ENCODE assay signal across 8 cellular contexts in genomic region chr13:79404361-79404760, GRCh38. TPM values are rescaled to one million over a fixed set of nuclear protein-coding genes. Genes with fewer than 3 reads are reported as not detected.
DNase-seq lines count a peak whose midpoint lies in the region; ATAC-seq, FAIRE-seq and TF ChIP-seq lines count a peak whose summit lies in the region.

No MANE protein-coding gene starts in this region.

- ATAC-seq in pancreas (no peak), GM21447 (IDR thresholded peaks at IDR 0.05; ENCODE audit: unreplicated experiment) (no peak)

- peaks cover 0 to 23% (median 2%) of the 10 kb centered on the region in 3 donors for H3K36me3 Mint-ChIP-seq in CD8-positive, alpha-beta memory T cell
- H3K36me3 Mint-ChIP-seq in activated T-helper 2 cell treated with anti-CD3 and anti-CD28 coated beads, Interferon-gamma antibody, Interleukin-2, Interleukin-4, amounts not matched to agents 10 μg/mL and 5 μg/mL and 100 μg/mL, durations not matched to agents 14 hours and 24 hours and 36 hours (ENCODE audit: low read depth): peaks cover 38% of the 10 kb centered on the region

- H3K9ac ChIP-seq in MM.1S (ENCODE audit: low read length): peak overlapping the region; percentile 92
- peak overlapping the region; percentile 40 for H3K9ac ChIP-seq in endocrine pancreas (ENCODE audit: control insufficient read depth, insufficient read depth, low read length)

- peak overlapping the region; percentile 85 for H3K4me2 ChIP-seq in MM.1S (ENCODE audit: low read depth, low read length)

- H3K4me1 Mint-ChIP-seq in CD8-positive, alpha-beta memory T cell: peaks cover 15 to 22% (median 18%) of the 10 kb centered on the region in 3 donors
- peaks cover 52% of the 10 kb centered on the region for H3K4me1 Mint-ChIP-seq in activated T-helper 2 cell treated with anti-CD3 and anti-CD28 coated beads, Interferon-gamma antibody, Interleukin-2, Interleukin-4, amounts not matched to agents 10 μg/mL and 5 μg/mL and 100 μg/mL, durations not matched to agents 14 hours and 24 hours and 36 hours (ENCODE audit: low read depth)

- 8 to 11% methylated on average over 1 of the region's 1 CpG for WGBS in pancreas, 2 donors

- intact Hi-C loops in pancreas (cut with DNase I): no loop called here
- intact Hi-C loops in activated T-helper 2 cell treated with anti-CD3 and anti-CD28 coated beads, Interferon-gamma antibody, Interleukin-2, Interleukin-4, amounts not matched to agents 10 μg/mL and 5 μg/mL and 100 μg/mL, durations not matched to agents 14 hours and 24 hours and 36 hours (cut with micrococcal nuclease): loop anchor here (10.0 kb wide), 1 partner anchor 1380 kb away; no protein-coding TSS in a partner anchor

- no peaks in the 10 kb centered on the region for H3K9me3 Mint-ChIP-seq in CD8-positive, alpha-beta memory T cell
- no peaks in the 10 kb centered on the region for H3K9me3 Mint-ChIP-seq in activated T-helper 2 cell treated with anti-CD3 and anti-CD28 coated beads, Interferon-gamma antibody, Interleukin-2, Interleukin-4, amounts not matched to agents 10 μg/mL and 5 μg/mL and 100 μg/mL, durations not matched to agents 14 hours and 24 hours and 36 hours

- peak overlapping the region; percentile 94 for H3K27ac ChIP-seq in CD8-positive, alpha-beta memory T cell (ENCODE audit: low read depth, low read length)
- peak overlapping the region; percentile 81; the same call in 1 of the 2 replicates for H3K27ac ChIP-seq in MM.1S (ENCODE audit: low read length)
- no peak overlapping the region for H3K27ac ChIP-seq in pancreas

- no peaks in the 10 kb centered on the region for H3K27me3 Mint-ChIP-seq in CD8-positive, alpha-beta memory T cell
- no peaks in the 10 kb centered on the region for H3K27me3 Mint-ChIP-seq in activated T-helper 2 cell treated with anti-CD3 and anti-CD28 coated beads, Interferon-gamma antibody, Interleukin-2, Interleukin-4, amounts not matched to agents 10 μg/mL and 5 μg/mL and 100 μg/mL, durations not matched to agents 14 hours and 24 hours and 36 hours (ENCODE audit: low read depth)

- DNase-seq in CD8-positive, alpha-beta memory T cell: no peak
- no peak for DNase-seq in MM.1S
- no peak for DNase-seq in pancreas
- DNase-seq in activated T-helper 2 cell treated with anti-CD3 and anti-CD28 coated beads, Interferon-gamma antibody, Interleukin-2, Interleukin-4, amounts not matched to agents 10 μg/mL and 5 μg/mL and 100 μg/mL, durations not matched to agents 14 hours and 24 hours and 36 hours (ENCODE audit: low spot score): no peak
- DNase-seq in activated CD4-positive, alpha-beta T cell treated with anti-CD3 and anti-CD28 coated beads, Interleukin-2, amount 50 U/mL, for 48 hours: no peak
- DNase-seq in NCI-H1417 treated with DMSO at 0.1 percent for 48 hours (lab: John Stamatoyannopoulos, UW): no peak

- H2AFZ ChIP-seq in MM.1S (ENCODE audit: low read length): no peak overlapping the region

- TF ChIP-seq CTCF in MM.1S (IDR thresholded peaks at IDR 0.05; ENCODE audit: low read length) (no peak), pancreas (IDR thresholded peaks at IDR 0.05) (no peak)

- CTCF ChIA-PET in CD8-positive, alpha-beta memory T cell (lab: Charles Lee): interaction anchor here (1.0 to 7.3 kb wide), 2 partner anchors 12 to 20 kb away, joined by 3 to 45 read pairs; no protein-coding TSS in a partner anchor

- H3K27ac Mint-ChIP-seq in CD8-positive, alpha-beta memory T cell: no peak overlapping the region
- no peak overlapping the region for H3K27ac Mint-ChIP-seq in activated T-helper 2 cell treated with anti-CD3 and anti-CD28 coated beads, Interferon-gamma antibody, Interleukin-2, Interleukin-4, amounts not matched to agents 10 μg/mL and 5 μg/mL and 100 μg/mL, durations not matched to agents 14 hours and 24 hours and 36 hours

- no peaks in the 10 kb centered on the region for H3K9me3 ChIP-seq in CD8-positive, alpha-beta memory T cell (ENCODE audit: low read length)
- H3K9me3 ChIP-seq in MM.1S (replicated peaks; ENCODE audit: insufficient read depth, low read length) (no peaks in the 10 kb centered on the region), endocrine pancreas (ENCODE audit: control insufficient read depth, low read length) (no peaks in the 10 kb centered on the region), pancreas (no peaks in the 10 kb centered on the region)

- peaks cover 3% of the 10 kb centered on the region; the same call in 1 of the 2 replicates for H3F3A ChIP-seq in MM.1S (ENCODE audit: insufficient read depth, low read length)

- no peaks in the 10 kb centered on the region for H3K36me3 ChIP-seq in CD8-positive, alpha-beta memory T cell (ENCODE audit: insufficient read depth, low read length)
- H3K36me3 ChIP-seq in MM.1S (replicated peaks; ENCODE audit: insufficient read depth, low read length) (0 out of 2 replicates have a peak, but pooled peaks cover 4% of the 10 kb centered on the region), endocrine pancreas (ENCODE audit: control insufficient read depth, insufficient read depth, low read length) (no peaks in the 10 kb centered on the region), pancreas (no peaks in the 10 kb centered on the region)

- H3K4me3 Mint-ChIP-seq in CD8-positive, alpha-beta memory T cell: no peak overlapping the region
- H3K4me3 Mint-ChIP-seq in activated T-helper 2 cell treated with anti-CD3 and anti-CD28 coated beads, Interferon-gamma antibody, Interleukin-2, Interleukin-4, amounts not matched to agents 10 μg/mL and 5 μg/mL and 100 μg/mL, durations not matched to agents 14 hours and 24 hours and 36 hours (ENCODE audit: low read depth): no peak overlapping the region

- H3K4me1 ChIP-seq in CD8-positive, alpha-beta memory T cell (ENCODE audit: insufficient read depth, low read length): peaks cover 61% of the 10 kb centered on the region
- H3K4me1 ChIP-seq in MM.1S (ENCODE audit: low read length): peaks cover 26% of the 10 kb centered on the region
- peaks cover 32% of the 10 kb centered on the region for H3K4me1 ChIP-seq in endocrine pancreas (ENCODE audit: control insufficient read depth, insufficient read depth, low read length)
- H3K4me1 ChIP-seq in pancreas: peaks cover 9 to 51% (median 23%) of the 10 kb centered on the region in 3 donors

- H4K20me1 ChIP-seq in MM.1S (ENCODE audit: insufficient read depth, low read length): peaks cover 14% of the 10 kb centered on the region; the same call in 1 of the 2 replicates

- no peaks in the 10 kb centered on the region for H3K9me2 ChIP-seq in MM.1S (replicated peaks; ENCODE audit: insufficient read depth, low read length)

- POLR2A ChIA-PET in CD8-positive, alpha-beta memory T cell (lab: Charles Lee): interaction anchor here (0.8 kb wide), 1 partner anchor 48 kb away, joined by 3 read pairs; no protein-coding TSS in a partner anchor

- H3K27me3 ChIP-seq in CD8-positive, alpha-beta memory T cell (ENCODE audit: insufficient read depth, low read length, poor library complexity, severe bottlenecking): no peaks in the 10 kb centered on the region
- H3K27me3 ChIP-seq in MM.1S (replicated peaks; ENCODE audit: insufficient read depth, low read length): no peaks in the 10 kb centered on the region
- no peaks in the 10 kb centered on the region for H3K27me3 ChIP-seq in endocrine pancreas (ENCODE audit: control insufficient read depth, insufficient read depth, low read length)
- H3K27me3 ChIP-seq in pancreas: no peaks in the 10 kb centered on the region

- peak overlapping the region; percentile 87 for H3K4me3 ChIP-seq in CD8-positive, alpha-beta memory T cell (ENCODE audit: low read length)
- H3K4me3 ChIP-seq in MM.1S (ENCODE audit: low read length): peak overlapping the region; percentile 86
- H3K4me3 ChIP-seq in endocrine pancreas (ENCODE audit: control insufficient read depth, insufficient read depth, low read length): peak overlapping the region; percentile 92
- peak overlapping the region; percentile 68 to 97 (median 91) for H3K4me3 ChIP-seq in pancreas

- no peak for FAIRE-seq in pancreas (lab: Jason Lieb, UNC)

- peaks cover 83% of the 10 kb centered on the region for H3K79me2 ChIP-seq in MM.1S (ENCODE audit: low read length)

RNA-seq across cellular contexts. Expression of gene RBM26, which starts 1.7 kb away (rescaled TPM):
- total RNA-seq in CD8-positive, alpha-beta memory T cell: 10 to 100 TPM; 59.4 to 61.7 TPM
- polyA plus RNA-seq in CD8-positive, alpha-beta memory T cell: 15.8 TPM
- total RNA-seq in pancreas: 10 to 100 TPM; 11.7 to 25.1 (median 16.4) TPM
- 10 to 100 TPM; 18.9 to 25.1 TPM for polyA plus RNA-seq in pancreas
- 93.7 and 94.2 TPM in 2 replicates for total RNA-seq in activated T-helper 2 cell treated with anti-CD3 and anti-CD28 coated beads, Interferon-gamma antibody, Interleukin-2, Interleukin-4, amounts not matched to agents 10 μg/mL and 5 μg/mL and 100 μg/mL, durations not matched to agents 14 hours and 24 hours and 36 hours

Comparison
In these comparisons a context has a peak if more than half of its experiments do, and no peak if none do; other contexts are left out.
1. H3K27ac ChIP-seq: peak in CD8-positive, alpha-beta memory T cell (single experiment) and MM.1S (single experiment); none in pancreas (0 of 4).
2. Peak in every context shown above with its lines, with median percentiles within 50 percentile points of each other: H3K4me3 ChIP-seq.